Comparison of ENCODE assay signal across 1 cellular context in genomic region chr17:4511199-4511932, GRCh38.
TF ChIP-seq lines count a peak whose summit lies in the region.

No MANE protein-coding gene starts in this region.

TF ChIP-seq in H1, 55 proteins besides CTCF, POLR2A, EP300 and RAD21:
- TF ChIP-seq, protein P1, sequence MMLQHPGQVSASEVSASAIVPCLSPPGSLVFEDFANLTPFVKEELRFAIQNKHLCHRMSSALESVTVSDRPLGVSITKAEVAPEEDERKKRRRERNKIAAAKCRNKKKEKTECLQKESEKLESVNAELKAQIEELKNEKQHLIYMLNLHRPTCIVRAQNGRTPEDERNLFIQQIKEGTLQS (IDR thresholded peaks at IDR 0.05; ENCODE audit: insufficient read depth, low read depth, low read length): no peak
- no peak for TF ChIP-seq CTBP2 (IDR thresholded peaks at IDR 0.05; ENCODE audit: borderline replicate concordance, insufficient read depth, insufficient read length, low read length)
- TF ChIP-seq TAF1 (IDR thresholded peaks at IDR 0.05; ENCODE audit: low read depth, low read length): no peak
- TF ChIP-seq GABPA (IDR thresholded peaks at IDR 0.05; ENCODE audit: borderline replicate concordance, insufficient read depth, low read length): no peak
- no peak for TF ChIP-seq SRF (IDR thresholded peaks at IDR 0.05; ENCODE audit: low read depth, low read length)
- no peak for TF ChIP-seq CBX5 (IDR thresholded peaks at IDR 0.05; ENCODE audit: low read depth, low read length)
